Comparison of ENCODE assay signal across 1 cellular context in the genomic region with DNA sequence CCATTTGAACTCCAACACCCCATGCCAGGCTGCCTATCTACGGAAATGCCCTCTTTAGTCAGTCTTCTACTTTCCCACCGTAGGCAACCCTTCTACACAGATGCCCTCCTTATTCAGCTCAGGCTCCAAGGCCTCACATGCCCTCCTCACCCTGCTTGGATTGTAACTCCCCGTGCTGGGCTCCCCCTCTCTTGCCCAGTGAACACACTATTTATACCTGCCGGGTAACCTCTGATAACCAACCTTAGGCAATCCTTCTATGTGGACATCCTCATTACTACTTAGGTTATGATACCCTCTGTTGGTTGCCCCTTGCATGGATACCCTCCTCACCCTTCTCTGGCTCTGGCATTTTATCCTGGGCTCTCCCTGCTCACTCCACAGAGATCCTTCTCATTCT.
TF ChIP-seq lines count a peak whose summit lies in the region.

No MANE protein-coding gene starts in this region.

TF ChIP-seq in GM23338, 12 proteins besides CTCF, POLR2A, EP300 and RAD21 (continued from another document):
- TF ChIP-seq, protein P1, sequence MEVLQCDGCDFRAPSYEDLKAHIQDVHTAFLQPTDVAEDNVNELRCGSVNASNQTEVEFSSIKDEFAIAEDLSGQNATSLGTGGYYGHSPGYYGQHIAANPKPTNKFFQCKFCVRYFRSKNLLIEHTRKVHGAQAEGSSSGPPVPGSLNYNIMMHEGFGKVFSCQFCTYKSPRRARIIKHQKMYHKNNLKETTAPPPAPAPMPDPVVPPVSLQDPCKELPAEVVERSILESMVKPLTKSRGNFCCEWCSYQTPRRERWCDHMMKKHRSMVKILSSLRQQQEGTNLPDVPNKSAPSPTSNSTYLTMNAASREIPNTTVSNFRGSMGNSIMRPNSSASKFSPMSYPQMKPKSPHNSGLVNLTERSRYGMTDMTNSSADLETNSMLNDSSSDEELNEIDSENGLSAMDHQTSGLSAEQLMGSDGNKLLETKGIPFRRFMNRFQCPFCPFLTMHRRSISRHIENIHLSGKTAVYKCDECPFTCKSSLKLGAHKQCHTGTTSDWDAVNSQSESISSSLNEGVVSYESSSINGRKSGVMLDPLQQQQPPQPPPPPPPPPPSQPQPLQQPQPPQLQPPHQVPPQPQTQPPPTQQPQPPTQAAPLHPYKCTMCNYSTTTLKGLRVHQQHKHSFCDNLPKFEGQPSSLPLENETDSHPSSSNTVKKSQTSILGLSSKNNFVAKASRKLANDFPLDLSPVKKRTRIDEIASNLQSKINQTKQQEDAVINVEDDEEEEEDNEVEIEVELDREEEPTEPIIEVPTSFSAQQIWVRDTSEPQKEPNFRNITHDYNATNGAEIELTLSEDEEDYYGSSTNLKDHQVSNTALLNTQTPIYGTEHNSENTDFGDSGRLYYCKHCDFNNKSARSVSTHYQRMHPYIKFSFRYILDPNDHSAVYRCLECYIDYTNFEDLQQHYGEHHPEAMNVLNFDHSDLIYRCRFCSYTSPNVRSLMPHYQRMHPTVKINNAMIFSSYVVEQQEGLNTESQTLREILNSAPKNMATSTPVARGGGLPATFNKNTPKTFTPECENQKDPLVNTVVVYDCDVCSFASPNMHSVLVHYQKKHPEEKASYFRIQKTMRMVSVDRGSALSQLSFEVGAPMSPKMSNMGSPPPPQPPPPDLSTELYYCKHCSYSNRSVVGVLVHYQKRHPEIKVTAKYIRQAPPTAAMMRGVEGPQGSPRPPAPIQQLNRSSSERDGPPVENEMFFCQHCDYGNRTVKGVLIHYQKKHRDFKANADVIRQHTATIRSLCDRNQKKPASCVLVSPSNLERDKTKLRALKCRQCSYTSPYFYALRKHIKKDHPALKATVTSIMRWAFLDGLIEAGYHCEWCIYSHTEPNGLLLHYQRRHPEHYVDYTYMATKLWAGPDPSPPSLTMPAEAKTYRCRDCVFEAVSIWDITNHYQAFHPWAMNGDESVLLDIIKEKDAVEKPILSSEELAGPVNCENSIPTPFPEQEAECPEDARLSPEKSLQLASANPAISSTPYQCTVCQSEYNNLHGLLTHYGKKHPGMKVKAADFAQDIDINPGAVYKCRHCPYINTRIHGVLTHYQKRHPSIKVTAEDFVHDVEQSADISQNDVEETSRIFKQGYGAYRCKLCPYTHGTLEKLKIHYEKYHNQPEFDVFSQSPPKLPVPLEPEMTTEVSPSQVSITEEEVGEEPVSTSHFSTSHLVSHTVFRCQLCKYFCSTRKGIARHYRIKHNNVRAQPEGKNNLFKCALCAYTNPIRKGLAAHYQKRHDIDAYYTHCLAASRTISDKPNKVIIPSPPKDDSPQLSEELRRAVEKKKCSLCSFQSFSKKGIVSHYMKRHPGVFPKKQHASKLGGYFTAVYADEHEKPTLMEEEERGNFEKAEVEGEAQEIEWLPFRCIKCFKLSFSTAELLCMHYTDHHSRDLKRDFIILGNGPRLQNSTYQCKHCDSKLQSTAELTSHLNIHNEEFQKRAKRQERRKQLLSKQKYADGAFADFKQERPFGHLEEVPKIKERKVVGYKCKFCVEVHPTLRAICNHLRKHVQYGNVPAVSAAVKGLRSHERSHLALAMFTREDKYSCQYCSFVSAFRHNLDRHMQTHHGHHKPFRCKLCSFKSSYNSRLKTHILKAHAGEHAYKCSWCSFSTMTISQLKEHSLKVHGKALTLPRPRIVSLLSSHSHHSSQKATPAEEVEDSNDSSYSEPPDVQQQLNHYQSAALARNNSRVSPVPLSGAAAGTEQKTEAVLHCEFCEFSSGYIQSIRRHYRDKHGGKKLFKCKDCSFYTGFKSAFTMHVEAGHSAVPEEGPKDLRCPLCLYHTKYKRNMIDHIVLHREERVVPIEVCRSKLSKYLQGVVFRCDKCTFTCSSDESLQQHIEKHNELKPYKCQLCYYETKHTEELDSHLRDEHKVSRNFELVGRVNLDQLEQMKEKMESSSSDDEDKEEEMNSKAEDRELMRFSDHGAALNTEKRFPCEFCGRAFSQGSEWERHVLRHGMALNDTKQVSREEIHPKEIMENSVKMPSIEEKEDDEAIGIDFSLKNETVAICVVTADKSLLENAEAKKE (CRISPR knock-in tag; IDR thresholded peaks at IDR 0.05): no peak
- TF ChIP-seq, protein P2, sequence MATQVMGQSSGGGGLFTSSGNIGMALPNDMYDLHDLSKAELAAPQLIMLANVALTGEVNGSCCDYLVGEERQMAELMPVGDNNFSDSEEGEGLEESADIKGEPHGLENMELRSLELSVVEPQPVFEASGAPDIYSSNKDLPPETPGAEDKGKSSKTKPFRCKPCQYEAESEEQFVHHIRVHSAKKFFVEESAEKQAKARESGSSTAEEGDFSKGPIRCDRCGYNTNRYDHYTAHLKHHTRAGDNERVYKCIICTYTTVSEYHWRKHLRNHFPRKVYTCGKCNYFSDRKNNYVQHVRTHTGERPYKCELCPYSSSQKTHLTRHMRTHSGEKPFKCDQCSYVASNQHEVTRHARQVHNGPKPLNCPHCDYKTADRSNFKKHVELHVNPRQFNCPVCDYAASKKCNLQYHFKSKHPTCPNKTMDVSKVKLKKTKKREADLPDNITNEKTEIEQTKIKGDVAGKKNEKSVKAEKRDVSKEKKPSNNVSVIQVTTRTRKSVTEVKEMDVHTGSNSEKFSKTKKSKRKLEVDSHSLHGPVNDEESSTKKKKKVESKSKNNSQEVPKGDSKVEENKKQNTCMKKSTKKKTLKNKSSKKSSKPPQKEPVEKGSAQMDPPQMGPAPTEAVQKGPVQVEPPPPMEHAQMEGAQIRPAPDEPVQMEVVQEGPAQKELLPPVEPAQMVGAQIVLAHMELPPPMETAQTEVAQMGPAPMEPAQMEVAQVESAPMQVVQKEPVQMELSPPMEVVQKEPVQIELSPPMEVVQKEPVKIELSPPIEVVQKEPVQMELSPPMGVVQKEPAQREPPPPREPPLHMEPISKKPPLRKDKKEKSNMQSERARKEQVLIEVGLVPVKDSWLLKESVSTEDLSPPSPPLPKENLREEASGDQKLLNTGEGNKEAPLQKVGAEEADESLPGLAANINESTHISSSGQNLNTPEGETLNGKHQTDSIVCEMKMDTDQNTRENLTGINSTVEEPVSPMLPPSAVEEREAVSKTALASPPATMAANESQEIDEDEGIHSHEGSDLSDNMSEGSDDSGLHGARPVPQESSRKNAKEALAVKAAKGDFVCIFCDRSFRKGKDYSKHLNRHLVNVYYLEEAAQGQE (IDR thresholded peaks at IDR 0.05; ENCODE audit: unreplicated experiment): no peak
